Comparison of ENCODE assay signal across 18 cellular contexts in genomic region chr7:29422829-29423228, GRCh38.
DNase-seq lines count a peak whose midpoint lies in the region; ATAC-seq and TF ChIP-seq lines count a peak whose summit lies in the region.
"Had no signal": no experiment of that assay in that cellular context is flagged by ENCODE, and none has a peak within 500 bp of the region (broad histone marks: within the 10 kb centered on the region; RNA-seq: fewer than 3 reads in every experiment).

No MANE protein-coding gene starts in this region.

- H3K27ac ChIP-seq in KMS-11 (no peak overlapping the region), SU-DHL-6 (ENCODE audit: low read depth, low read length) (peak overlapping the region; percentile 82)
- H3K27ac ChIP-seq: GM23248, HL-60 had no signal

- H3K9ac ChIP-seq in KMS-11 (no peak overlapping the region), SU-DHL-6 (ENCODE audit: low read length) (no peak overlapping the region)
- H3K9ac ChIP-seq: GM23248 had no signal

- H3K4me1 ChIP-seq in KMS-11 (ENCODE audit: low read depth, poor library complexity, severe bottlenecking) (peaks cover 42% of the 10 kb centered on the region), mucosa of descending colon (ENCODE audit: low read depth) (no peaks in the 10 kb centered on the region)
- H3K4me1 ChIP-seq: BE2C had no signal

- no peak overlapping the region for H3K27ac Mint-ChIP-seq in activated CD4-positive, alpha-beta memory T cell treated with anti-CD3 and anti-CD28 coated beads for 36 hours
- H3K27ac Mint-ChIP-seq: CD4-positive, CD25-positive, alpha-beta regulatory T cell had no signal

- DNase-seq in mucosa of descending colon = no peak
- DNase-seq in activated CD4-positive, alpha-beta memory T cell treated with anti-CD3 and anti-CD28 coated beads for 36 hours = no peak
- DNase-seq: BE2C; C1 segment of cervical spinal cord; CD4-positive, CD25-positive, alpha-beta regulatory T cell; CD8-positive, alpha-beta memory T cell; COR-L47; DMS 273 treated with DMSO at 0.1 percent for 48 hours; DND-41; EL; GM23248; HCEC 1CT had no signal

- H3K4me1 Mint-ChIP-seq in activated CD4-positive, alpha-beta memory T cell treated with anti-CD3 and anti-CD28 coated beads for 36 hours (ENCODE audit: low read depth) = no peaks in the 10 kb centered on the region
- H3K4me1 Mint-ChIP-seq: CD4-positive, CD25-positive, alpha-beta regulatory T cell; CD8-positive, alpha-beta memory T cell had no signal

- H3K27me3 ChIP-seq in KMS-11 (ENCODE audit: insufficient read depth, low read depth) (no peaks in the 10 kb centered on the region), SU-DHL-6 (ENCODE audit: low read length) (no peaks in the 10 kb centered on the region)
- H3K27me3 ChIP-seq: BE2C had no signal

- no peaks in the 10 kb centered on the region for H3K36me3 Mint-ChIP-seq in activated CD4-positive, alpha-beta memory T cell treated with anti-CD3 and anti-CD28 coated beads for 36 hours
- H3K36me3 Mint-ChIP-seq: CD4-positive, CD25-positive, alpha-beta regulatory T cell had no signal

- H3F3A ChIP-seq in SU-DHL-6 (ENCODE audit: insufficient read depth) = no peaks in the 10 kb centered on the region; the same call in 1 of the 2 replicates

- H3K4me3 Mint-ChIP-seq in activated CD4-positive, alpha-beta memory T cell treated with anti-CD3 and anti-CD28 coated beads for 36 hours = no peak overlapping the region
- H3K4me3 Mint-ChIP-seq: CD4-positive, CD25-positive, alpha-beta regulatory T cell; CD8-positive, alpha-beta memory T cell had no signal

- H3K36me3 ChIP-seq in KMS-11 (ENCODE audit: insufficient read depth) (no peaks in the 10 kb centered on the region), SU-DHL-6 (ENCODE audit: low read length) (no peaks in the 10 kb centered on the region), mucosa of descending colon (ENCODE audit: low read depth) (no peaks in the 10 kb centered on the region)
- H3K36me3 ChIP-seq: BE2C had no signal

- intact Hi-C loops in mucosa of descending colon (cut with DNase I, micrococcal nuclease) = no loop called here
- intact Hi-C loops in activated CD4-positive, alpha-beta memory T cell treated with anti-CD3 and anti-CD28 coated beads for 36 hours (cut with micrococcal nuclease) = no loop called here

- POLR2A ChIA-PET in activated CD4-positive, alpha-beta memory T cell treated with anti-CD3 and anti-CD28 coated beads for 36 hours (lab: Charles Lee) = no interaction called here

- H3K9me3 ChIP-seq in SU-DHL-6 (ENCODE audit: insufficient read depth, low read length) = no peaks in the 10 kb centered on the region
- no peaks in the 10 kb centered on the region for H3K9me3 ChIP-seq in mucosa of descending colon
- H3K9me3 ChIP-seq: BE2C had no signal

- H2AFZ ChIP-seq in KMS-11 (ENCODE audit: low read depth) = no peak overlapping the region
- H2AFZ ChIP-seq in SU-DHL-6 (ENCODE audit: low read depth, low read length, severe bottlenecking) = no peak overlapping the region
- H2AFZ ChIP-seq: GM23248 had no signal

- H3K9me2 ChIP-seq in SU-DHL-6 (replicated peaks; ENCODE audit: insufficient read depth, low read length) = no peaks in the 10 kb centered on the region

- H3K4me2 ChIP-seq in KMS-11 = peak overlapping the region; percentile 95; the same call in 1 of the 2 replicates
- H3K4me2 ChIP-seq in SU-DHL-6 (ENCODE audit: low read depth, low read length, poor library complexity, severe bottlenecking) = peak overlapping the region; percentile 40

- H3K79me2 ChIP-seq in KMS-11 (ENCODE audit: insufficient read depth, low read depth) = no peaks in the 10 kb centered on the region
- no peaks in the 10 kb centered on the region for H3K79me2 ChIP-seq in SU-DHL-6 (ENCODE audit: insufficient read depth, low read length)

- no peaks in the 10 kb centered on the region for H3K27me3 Mint-ChIP-seq in activated CD4-positive, alpha-beta memory T cell treated with anti-CD3 and anti-CD28 coated beads for 36 hours
- H3K27me3 Mint-ChIP-seq: CD4-positive, CD25-positive, alpha-beta regulatory T cell had no signal

- TF ChIP-seq CTCF in KMS-11 (conservative IDR thresholded peaks at IDR 0.05; ENCODE audit: low read depth, low read length) = no peak
- no peak for TF ChIP-seq CTCF in SU-DHL-6 (IDR thresholded peaks at IDR 0.05; ENCODE audit: insufficient read depth, low read length, poor library complexity, severe bottlenecking)
- TF ChIP-seq CTCF in mucosa of descending colon (IDR thresholded peaks at IDR 0.05) = no peak

- no peaks in the 10 kb centered on the region for H3K9me3 Mint-ChIP-seq in activated CD4-positive, alpha-beta memory T cell treated with anti-CD3 and anti-CD28 coated beads for 36 hours
- H3K9me3 Mint-ChIP-seq: CD4-positive, CD25-positive, alpha-beta regulatory T cell; CD8-positive, alpha-beta memory T cell had no signal

- no peaks in the 10 kb centered on the region for H4K20me1 ChIP-seq in KMS-11 (ENCODE audit: insufficient read depth)
- no peaks in the 10 kb centered on the region for H4K20me1 ChIP-seq in SU-DHL-6 (ENCODE audit: low read depth, low read length)

- H3K4me3 ChIP-seq in KMS-11 (IDR thresholded peaks at IDR 0.05; ENCODE audit: insufficient read depth, low read depth, low read length) (no peak overlapping the region), SU-DHL-6 (ENCODE audit: insufficient read depth, low read length, poor library complexity, severe bottlenecking) (no peak overlapping the region), mucosa of descending colon (no peak overlapping the region)
- H3K4me3 ChIP-seq: GM12878, GM23248 had no signal

- CTCF ChIA-PET in activated CD4-positive, alpha-beta memory T cell treated with anti-CD3 and anti-CD28 coated beads for 36 hours (lab: Charles Lee) = interaction anchor here (1.0 to 1.7 kb wide), 3 partner anchors 14 to 501 kb away, joined by 3 to 7 read pairs (median 4); no protein-coding TSS in a partner anchor

- peak; percentile 15 for ATAC-seq in mucosa of descending colon
- no peak for ATAC-seq in GM21381 (IDR thresholded peaks at IDR 0.05; ENCODE audit: unreplicated experiment)
- no peak for ATAC-seq in GM18867 (IDR thresholded peaks at IDR 0.05; ENCODE audit: unreplicated experiment)
- ATAC-seq: GM12878 had no signal
